Comparison of ENCODE assay signal across 1 cellular context in the genomic region with DNA sequence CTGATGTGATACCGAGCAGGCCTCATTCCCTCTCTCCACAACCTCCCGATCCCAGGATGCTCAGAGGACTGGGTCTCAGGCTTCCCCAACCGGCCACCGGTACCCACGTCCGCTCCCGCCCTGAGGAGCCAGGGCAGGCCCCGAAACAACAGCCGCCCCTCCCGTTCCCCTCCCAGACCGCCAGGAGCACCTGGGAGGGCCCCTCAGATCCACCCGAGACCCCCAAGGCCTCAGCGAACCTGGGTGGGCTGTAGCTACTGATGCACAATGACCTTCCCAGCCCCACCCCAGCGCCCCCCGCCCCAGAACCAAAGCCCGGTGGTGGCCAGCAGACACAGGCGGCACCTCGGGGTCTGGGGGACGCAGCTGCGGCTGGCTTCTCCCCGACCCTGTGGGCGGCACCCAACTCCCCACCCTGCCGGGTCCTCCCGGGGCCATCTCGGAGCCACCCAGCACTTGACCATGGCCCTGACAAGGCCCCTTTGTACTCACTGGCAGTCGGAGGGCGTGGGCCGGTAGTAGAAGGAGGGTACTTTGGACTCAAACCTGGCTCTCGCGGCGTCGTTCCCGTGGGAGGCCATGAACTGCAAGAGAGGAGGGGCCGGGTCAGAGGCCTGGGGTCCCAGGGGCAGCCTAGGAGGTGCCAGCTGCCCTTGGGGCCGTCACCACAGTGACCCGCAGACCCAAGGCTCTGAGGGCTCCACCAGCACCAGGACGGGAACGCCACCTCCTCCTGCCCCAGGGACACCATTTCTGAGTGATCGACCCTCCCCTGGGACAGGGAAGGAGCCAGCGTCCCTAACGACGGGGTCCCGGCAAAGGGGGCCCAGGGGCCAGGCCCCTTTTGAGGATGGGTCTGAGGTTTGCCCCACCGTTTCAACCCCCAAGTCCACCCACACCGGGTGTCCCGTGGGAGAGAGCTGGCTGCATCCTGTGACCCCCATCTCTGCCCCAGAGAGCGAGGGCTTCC.
A peak's percentile ranks its signal among the peaks of the same experiment; 100 is the strongest.
TF ChIP-seq lines count a peak whose summit lies in the region.

No MANE protein-coding gene starts in this region.

TF ChIP-seq in HepG2, 621 proteins besides CTCF, POLR2A, EP300 and RAD21 (continued from another document and continues in another):
- TF ChIP-seq, protein P1, sequence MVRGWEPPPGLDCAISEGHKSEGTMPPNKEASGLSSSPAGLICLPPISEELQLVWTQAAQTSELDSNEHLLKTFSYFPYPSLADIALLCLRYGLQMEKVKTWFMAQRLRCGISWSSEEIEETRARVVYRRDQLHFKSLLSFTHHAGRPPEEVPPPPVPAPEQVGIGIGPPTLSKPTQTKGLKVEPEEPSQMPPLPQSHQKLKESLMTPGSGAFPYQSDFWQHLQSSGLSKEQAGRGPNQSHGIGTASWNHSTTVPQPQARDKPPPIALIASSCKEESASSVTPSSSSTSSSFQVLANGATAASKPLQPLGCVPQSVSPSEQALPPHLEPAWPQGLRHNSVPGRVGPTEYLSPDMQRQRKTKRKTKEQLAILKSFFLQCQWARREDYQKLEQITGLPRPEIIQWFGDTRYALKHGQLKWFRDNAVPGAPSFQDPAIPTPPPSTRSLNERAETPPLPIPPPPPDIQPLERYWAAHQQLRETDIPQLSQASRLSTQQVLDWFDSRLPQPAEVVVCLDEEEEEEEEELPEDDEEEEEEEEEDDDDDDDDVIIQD (CRISPR knock-in tag; IDR thresholded peaks at IDR 0.05; ENCODE audit: low read depth) = no peak
- TF ChIP-seq NR0B2 (CRISPR knock-in tag; IDR thresholded peaks at IDR 0.05) (no peak), ATRX (CRISPR knock-in tag; IDR thresholded peaks at IDR 0.05; ENCODE audit: borderline replicate concordance) (no peak), ZBTB38 (CRISPR knock-in tag; IDR thresholded peaks at IDR 0.05) (peak; percentile 76), SRY (CRISPR knock-in tag; IDR thresholded peaks at IDR 0.05) (no peak), ZSCAN31 (CRISPR knock-in tag; IDR thresholded peaks at IDR 0.05; ENCODE audit: low read depth) (no peak), ZNF720 (CRISPR knock-in tag; IDR thresholded peaks at IDR 0.05) (no peak), RARA (CRISPR knock-in tag; IDR thresholded peaks at IDR 0.05) (peak; percentile 98), POLR2AphosphoS2 (IDR thresholded peaks at IDR 0.05; ENCODE audit: low read depth, low read length) (no peak), ZNF282 (IDR thresholded peaks at IDR 0.05; ENCODE audit: partially characterized antibody) (no peak), SSRP1 (CRISPR knock-in tag; IDR thresholded peaks at IDR 0.05) (no peak), CENPBD1 (CRISPR knock-in tag; IDR thresholded peaks at IDR 0.05; ENCODE audit: borderline replicate concordance, low read depth) (no peak), SPEN (CRISPR knock-in tag; IDR thresholded peaks at IDR 0.05; ENCODE audit: low read depth) (peak; percentile 78), MYC (CRISPR knock-in tag; IDR thresholded peaks at IDR 0.05; ENCODE audit: borderline replicate concordance) (peak; percentile 45; the same call in 1 of the 2 replicates), TCF7 (IDR thresholded peaks at IDR 0.05; ENCODE audit: low read depth) (no peak), ELF4 (CRISPR knock-in tag; IDR thresholded peaks at IDR 0.05; ENCODE audit: borderline replicate concordance) (no peak), ZNF253 (CRISPR knock-in tag; IDR thresholded peaks at IDR 0.05; ENCODE audit: borderline replicate concordance) (no peak), ZNF644 (CRISPR knock-in tag; IDR thresholded peaks at IDR 0.05; ENCODE audit: low read depth) (peak; percentile 31; the same call in 1 of the 2 replicates), ZNF207 (IDR thresholded peaks at IDR 0.05; ENCODE audit: borderline replicate concordance) (no peak), PHF5A (CRISPR knock-in tag; IDR thresholded peaks at IDR 0.05; ENCODE audit: low read depth, unreplicated experiment) (no peak), ZSCAN12 (CRISPR knock-in tag; IDR thresholded peaks at IDR 0.05) (no peak), MAFF (IDR thresholded peaks at IDR 0.05; ENCODE audit: low read depth, low read length) (no peak), JDP2 (CRISPR knock-in tag; IDR thresholded peaks at IDR 0.05; ENCODE audit: borderline replicate concordance) (no peak), PHF20 (CRISPR knock-in tag; IDR thresholded peaks at IDR 0.05) (0 out of 2 replicates have a peak, but pooled peaks have one; percentile 27), FOSL1 (CRISPR knock-in tag; IDR thresholded peaks at IDR 0.05; ENCODE audit: borderline replicate concordance) (no peak), MAFG (CRISPR knock-in tag; IDR thresholded peaks at IDR 0.05) (no peak), GATA4 (IDR thresholded peaks at IDR 0.05; ENCODE audit: borderline replicate concordance, low read depth) (no peak), ZC3H4 (CRISPR knock-in tag; IDR thresholded peaks at IDR 0.05; ENCODE audit: borderline replicate concordance) (no peak), ZNF101 (CRISPR knock-in tag; IDR thresholded peaks at IDR 0.05; ENCODE audit: borderline replicate concordance, low read depth) (no peak), HES4 (CRISPR knock-in tag; IDR thresholded peaks at IDR 0.05; ENCODE audit: borderline replicate concordance) (no peak), ZKSCAN8 (CRISPR knock-in tag; IDR thresholded peaks at IDR 0.05; ENCODE audit: borderline replicate concordance) (no peak; the same call in 1 of the 2 replicates), ZBTB10 (CRISPR knock-in tag; IDR thresholded peaks at IDR 0.05; ENCODE audit: borderline replicate concordance) (peak; percentile 74; the same call in 1 of the 2 replicates), BORCS8-MEF2B (CRISPR knock-in tag; IDR thresholded peaks at IDR 0.05) (peak; percentile 73; the same call in 1 of the 2 replicates), ZNF800 (CRISPR knock-in tag; IDR thresholded peaks at IDR 0.05) (no peak), IKZF4 (CRISPR knock-in tag; IDR thresholded peaks at IDR 0.05; ENCODE audit: borderline replicate concordance, low read depth, not compliant biosample characterization) (no peak), ZUFSP (CRISPR knock-in tag; IDR thresholded peaks at IDR 0.05; ENCODE audit: borderline replicate concordance) (no peak), FOXC1 (CRISPR knock-in tag; IDR thresholded peaks at IDR 0.05; ENCODE audit: borderline replicate concordance) (no peak), SALL2 (CRISPR knock-in tag; IDR thresholded peaks at IDR 0.05) (peak; percentile 69; the same call in 1 of the 2 replicates), TSC22D2 (CRISPR knock-in tag; IDR thresholded peaks at IDR 0.05; ENCODE audit: borderline replicate concordance) (no peak), HNRNPK (IDR thresholded peaks at IDR 0.05; ENCODE audit: low read depth, low read length, poor library complexity, severe bottlenecking) (peak; percentile 9), PCBP2 (optimal IDR thresholded peaks at IDR 0.05; ENCODE audit: low read depth, low read length, poor library complexity, severe bottlenecking) (no peak), IKZF1 (IDR thresholded peaks at IDR 0.05) (no peak), JUN (CRISPR knock-in tag; IDR thresholded peaks at IDR 0.05) (no peak), PRMT3 (CRISPR knock-in tag; IDR thresholded peaks at IDR 0.05; ENCODE audit: borderline replicate concordance, low read depth) (no peak), ZFY (CRISPR knock-in tag; IDR thresholded peaks at IDR 0.05) (no peak; the same call in none of the 2 replicates), ZNF326 (CRISPR knock-in tag; IDR thresholded peaks at IDR 0.05; ENCODE audit: borderline replicate concordance) (no peak), FOXO4 (CRISPR knock-in tag; conservative IDR thresholded peaks at IDR 0.05) (no peak), ZSCAN22 (CRISPR knock-in tag; IDR thresholded peaks at IDR 0.05) (no peak), RBM39 (IDR thresholded peaks at IDR 0.05; ENCODE audit: low read depth, low read length, poor library complexity, severe bottlenecking) (no peak)
- TF ChIP-seq, protein P2, sequence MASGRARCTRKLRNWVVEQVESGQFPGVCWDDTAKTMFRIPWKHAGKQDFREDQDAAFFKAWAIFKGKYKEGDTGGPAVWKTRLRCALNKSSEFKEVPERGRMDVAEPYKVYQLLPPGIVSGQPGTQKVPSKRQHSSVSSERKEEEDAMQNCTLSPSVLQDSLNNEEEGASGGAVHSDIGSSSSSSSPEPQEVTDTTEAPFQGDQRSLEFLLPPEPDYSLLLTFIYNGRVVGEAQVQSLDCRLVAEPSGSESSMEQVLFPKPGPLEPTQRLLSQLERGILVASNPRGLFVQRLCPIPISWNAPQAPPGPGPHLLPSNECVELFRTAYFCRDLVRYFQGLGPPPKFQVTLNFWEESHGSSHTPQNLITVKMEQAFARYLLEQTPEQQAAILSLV (CRISPR knock-in tag; IDR thresholded peaks at IDR 0.05; ENCODE audit: borderline replicate concordance) = no peak
- TF ChIP-seq, protein P3, sequence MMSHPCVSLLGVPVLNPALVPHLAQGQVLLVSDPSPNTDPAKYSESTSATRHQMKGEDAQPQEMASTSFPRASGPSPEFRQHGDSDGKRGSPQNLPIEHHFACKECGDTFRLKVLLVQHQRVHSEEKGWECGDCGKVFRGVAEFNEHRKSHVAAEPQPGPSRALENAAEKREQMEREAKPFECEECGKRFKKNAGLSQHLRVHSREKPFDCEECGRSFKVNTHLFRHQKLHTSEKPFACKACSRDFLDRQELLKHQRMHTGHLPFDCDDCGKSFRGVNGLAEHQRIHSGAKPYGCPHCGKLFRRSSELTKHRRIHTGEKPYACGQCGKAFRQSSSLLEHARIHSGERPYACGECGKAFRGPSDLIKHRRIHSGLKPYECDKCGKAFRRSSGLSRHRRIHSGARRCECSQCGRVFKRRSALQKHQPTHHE (CRISPR knock-in tag; IDR thresholded peaks at IDR 0.05; ENCODE audit: borderline replicate concordance) = no peak
